Comparison of ENCODE assay signal across 1 cellular context in genomic region chr10:113557389-113558321, GRCh38.
TF ChIP-seq lines count a peak whose summit lies in the region.

No MANE protein-coding gene starts in this region.

TF ChIP-seq in GM23338, 12 proteins besides CTCF, POLR2A, EP300 and RAD21 (continued from another document):
- TF ChIP-seq ZNF462 (CRISPR knock-in tag; IDR thresholded peaks at IDR 0.05): no peak
- TF ChIP-seq ETS1 (IDR thresholded peaks at IDR 0.05): no peak
- TF ChIP-seq NANOG (IDR thresholded peaks at IDR 0.05; ENCODE audit: borderline replicate concordance): no peak
- TF ChIP-seq POLR2AphosphoS5 (IDR thresholded peaks at IDR 0.05; ENCODE audit: low read depth): no peak
- no peak for TF ChIP-seq CREB1 (CRISPR knock-in tag; IDR thresholded peaks at IDR 0.05; ENCODE audit: low read depth)
- TF ChIP-seq, protein P1, sequence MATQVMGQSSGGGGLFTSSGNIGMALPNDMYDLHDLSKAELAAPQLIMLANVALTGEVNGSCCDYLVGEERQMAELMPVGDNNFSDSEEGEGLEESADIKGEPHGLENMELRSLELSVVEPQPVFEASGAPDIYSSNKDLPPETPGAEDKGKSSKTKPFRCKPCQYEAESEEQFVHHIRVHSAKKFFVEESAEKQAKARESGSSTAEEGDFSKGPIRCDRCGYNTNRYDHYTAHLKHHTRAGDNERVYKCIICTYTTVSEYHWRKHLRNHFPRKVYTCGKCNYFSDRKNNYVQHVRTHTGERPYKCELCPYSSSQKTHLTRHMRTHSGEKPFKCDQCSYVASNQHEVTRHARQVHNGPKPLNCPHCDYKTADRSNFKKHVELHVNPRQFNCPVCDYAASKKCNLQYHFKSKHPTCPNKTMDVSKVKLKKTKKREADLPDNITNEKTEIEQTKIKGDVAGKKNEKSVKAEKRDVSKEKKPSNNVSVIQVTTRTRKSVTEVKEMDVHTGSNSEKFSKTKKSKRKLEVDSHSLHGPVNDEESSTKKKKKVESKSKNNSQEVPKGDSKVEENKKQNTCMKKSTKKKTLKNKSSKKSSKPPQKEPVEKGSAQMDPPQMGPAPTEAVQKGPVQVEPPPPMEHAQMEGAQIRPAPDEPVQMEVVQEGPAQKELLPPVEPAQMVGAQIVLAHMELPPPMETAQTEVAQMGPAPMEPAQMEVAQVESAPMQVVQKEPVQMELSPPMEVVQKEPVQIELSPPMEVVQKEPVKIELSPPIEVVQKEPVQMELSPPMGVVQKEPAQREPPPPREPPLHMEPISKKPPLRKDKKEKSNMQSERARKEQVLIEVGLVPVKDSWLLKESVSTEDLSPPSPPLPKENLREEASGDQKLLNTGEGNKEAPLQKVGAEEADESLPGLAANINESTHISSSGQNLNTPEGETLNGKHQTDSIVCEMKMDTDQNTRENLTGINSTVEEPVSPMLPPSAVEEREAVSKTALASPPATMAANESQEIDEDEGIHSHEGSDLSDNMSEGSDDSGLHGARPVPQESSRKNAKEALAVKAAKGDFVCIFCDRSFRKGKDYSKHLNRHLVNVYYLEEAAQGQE (IDR thresholded peaks at IDR 0.05; ENCODE audit: unreplicated experiment): no peak
- no peak for TF ChIP-seq STAT1 (IDR thresholded peaks at IDR 0.05; ENCODE audit: unreplicated experiment)
- TF ChIP-seq EZH2 (IDR thresholded peaks at IDR 0.05; ENCODE audit: low read depth, unreplicated experiment): no peak
- no peak for TF ChIP-seq ZNF114 (CRISPR knock-in tag; IDR thresholded peaks at IDR 0.05)
